Comparison of ENCODE assay signal across 24 cellular contexts in genomic region chr10:101574354-101574753, GRCh38.
"Had no signal": no experiment of that assay in that cellular context is flagged by ENCODE, and none has a peak within 500 bp of the region (broad histone marks: within the 10 kb centered on the region; RNA-seq: fewer than 3 reads in every experiment).

No MANE protein-coding gene starts in this region.

- H3K27ac ChIP-seq: colonic mucosa, foreskin keratinocyte, hepatocyte, left ventricle myocardium inferior, lower lobe of right lung, neural progenitor cell, parathyroid adenoma, prostate gland, sigmoid colon, skin epidermis, stomach had no signal

- H3K36me3 Mint-ChIP-seq: natural killer cell had no signal

- H3K9ac ChIP-seq: neural progenitor cell, parathyroid adenoma had no signal

- H3K4me3 ChIP-seq: colonic mucosa, hepatocyte, left ventricle myocardium inferior, lower lobe of right lung, neural progenitor cell, prostate gland, sigmoid colon, skin epidermis, stomach had no signal

- H3K9me3 Mint-ChIP-seq: memory B cell, mesothelial cell of epicardium, natural killer cell had no signal

- H3K4me3 Mint-ChIP-seq: memory B cell, mesothelial cell of epicardium, natural killer cell, neural progenitor cell had no signal

- H3K79me2 ChIP-seq: hepatocyte, parathyroid adenoma had no signal

- H3K9me3 ChIP-seq: colonic mucosa, prostate gland had no signal

- ATAC-seq: foreskin keratinocyte, left cardiac atrium, lower lobe of right lung, natural killer cell had no signal

- H3K36me3 ChIP-seq: neural progenitor cell had no signal

- H2AFZ ChIP-seq: hepatocyte, neural progenitor cell, parathyroid adenoma had no signal

- DNase-seq: colonic mucosa; dermis blood vessel endothelial cell; foreskin keratinocyte; head of caudate nucleus; kidney; left cardiac atrium; left ventricle myocardium inferior; lower lobe of right lung; natural killer cell; occipital lobe; sigmoid colon; stimulated activated CD4-positive, alpha-beta T cell treated with anti-CD3 and anti-CD28 coated beads, Interleukin-2, amount 100 ng/mL, for 24 hours; stimulated activated CD4-positive, alpha-beta T cell treated with anti-CD3 and anti-CD28 coated beads, Interleukin-4, amount 100 ng/mL, for 4 hours; stimulated activated naive CD4-positive, alpha-beta T cell; stomach; substantia nigra; trophoblast cell had no signal

- H3K4me1 ChIP-seq: foreskin keratinocyte, prostate gland had no signal

- H3K27ac Mint-ChIP-seq: memory B cell, mesothelial cell of epicardium, natural killer cell, neural progenitor cell had no signal

- H3K4me2 ChIP-seq: hepatocyte, neural progenitor cell had no signal
